ENCODE assay signal across 29 cellular contexts in genomic region chr9:113952651-113953050, GRCh38.
A peak's percentile ranks its signal among the peaks of the same experiment; 100 is the strongest.
DNase-seq lines count a peak whose midpoint lies in the region; ATAC-seq, FAIRE-seq and TF ChIP-seq lines count a peak whose summit lies in the region.
"Had no signal": no experiment of that assay in that cellular context is flagged by ENCODE, and none has a peak within 500 bp of the region (broad histone marks: within the 10 kb centered on the region; RNA-seq: fewer than 3 reads in every experiment).

No MANE protein-coding gene starts in this region.

- H2AFZ ChIP-seq in endothelial cell of umbilical vein (ENCODE audit: low read depth, low read length), result no peak overlapping the region

- no peaks in the 10 kb centered on the region for H3K27me3 ChIP-seq in endothelial cell of umbilical vein (ENCODE audit: control insufficient read depth in 2 of 2, insufficient read depth in 2 of 2, low read length in 2 of 2)
- H3K27me3 ChIP-seq: BE2C, MG63 had no signal

- H3K27ac Mint-ChIP-seq in HFFc6 (peak overlapping the region; percentile 48), nephron (peak overlapping the region in 2 of 3 experiments; percentile 87 to 95)
- H3K27ac Mint-ChIP-seq: CD4-positive, alpha-beta memory T cell had no signal

- peak overlapping the region; percentile 83 for H3K9ac ChIP-seq in endothelial cell of umbilical vein (replicated peaks; ENCODE audit: extremely low read depth, insufficient read depth, low read length)
- H3K9ac ChIP-seq: SK-N-SH had no signal

- H3K9me1 ChIP-seq in endothelial cell of umbilical vein (replicated peaks; ENCODE audit: control insufficient read depth, extremely low read depth, insufficient read depth, low read length), result no peaks in the 10 kb centered on the region

- TF ChIP-seq POLR2A in endothelial cell of umbilical vein (IDR thresholded peaks at IDR 0.05; ENCODE audit: low read depth, low read length), result no peak

- H3K4me1 Mint-ChIP-seq in HFFc6 (ENCODE audit: low read depth) (peaks cover 61% of the 10 kb centered on the region), nephron (peaks cover 52% of the 10 kb centered on the region)
- H3K4me1 Mint-ChIP-seq: CD4-positive, alpha-beta memory T cell had no signal

- intact Hi-C loops in endothelial cell of umbilical vein (cut with micrococcal nuclease), result loop anchor here (1.0 kb wide), 3 partner anchors 22 to 76 kb away; partner anchors contain the start of gene ZNF618

- no TSS peak for BruUV-seq in endothelial cell of umbilical vein (replicated peaks; lab: Mats Ljungman, UMichigan)

- CTCF ChIA-PET in endothelial cell of umbilical vein (lab: Charles Lee), result interaction anchor here (0.9 kb wide), 1 partner anchor 10 kb away, joined by 4 read pairs; no protein-coding TSS in a partner anchor

- H3K27me3 Mint-ChIP-seq in HFFc6 (ENCODE audit: insufficient read depth), result no peaks in the 10 kb centered on the region
- no peaks in the 10 kb centered on the region for H3K27me3 Mint-ChIP-seq in nephron (ENCODE audit: low read depth)

- peaks cover 73% of the 10 kb centered on the region for H3K79me2 ChIP-seq in endothelial cell of umbilical vein (ENCODE audit: control insufficient read depth, insufficient read depth, low read length)

- dilution Hi-C loops in endothelial cell of umbilical vein (cut with MboI; ENCODE audit: extremely low pct_ligation_motif_present, low sequenced_read_pairs), result no loop called here

- H3K4me3 ChIP-seq in AG10803 (ENCODE audit: low read length) (no peak overlapping the region), endothelial cell of umbilical vein (replicated peaks in 1 of 3; ENCODE audit: insufficient read depth in 1 of 3, low read depth in 1 of 3, low read length in 3 of 3) (no peak overlapping the region)
- H3K4me3 ChIP-seq: MG63 had no signal

- ATAC-seq in GM18861 (IDR thresholded peaks at IDR 0.05; ENCODE audit: unreplicated experiment), result no peak

- peak overlapping the region; percentile 71 for H3K4me2 ChIP-seq in endothelial cell of umbilical vein (ENCODE audit: insufficient read depth, low read length)
- H3K4me2 ChIP-seq: SK-N-SH had no signal

- H4K20me1 ChIP-seq in endothelial cell of umbilical vein (replicated peaks; ENCODE audit: control insufficient read depth, extremely low read depth, insufficient read depth, low read length), result no peaks in the 10 kb centered on the region

- H3K4me1 ChIP-seq in endothelial cell of umbilical vein (ENCODE audit: control insufficient read depth, extremely low read depth, insufficient read depth, low read length), result peaks cover 57% of the 10 kb centered on the region

- H3K4me3 Mint-ChIP-seq in HFFc6 (no peak overlapping the region), nephron (no peak overlapping the region)
- H3K4me3 Mint-ChIP-seq: CD4-positive, alpha-beta memory T cell had no signal

- FAIRE-seq in endothelial cell of umbilical vein (lab: Jason Lieb, UNC), result no peak
- FAIRE-seq: GM12892, GM19239, HTR-8/SVneo, RCC 7860 had no signal

- H3K36me3 Mint-ChIP-seq in HFFc6 (ENCODE audit: low read depth) (no peaks in the 10 kb centered on the region), nephron (ENCODE audit: low read depth) (peaks cover 9% of the 10 kb centered on the region)
- H3K36me3 Mint-ChIP-seq: CD4-positive, alpha-beta memory T cell had no signal

- H3K36me3 ChIP-seq in endothelial cell of umbilical vein (ENCODE audit: control insufficient read depth in 2 of 2, extremely low read depth in 1 of 2, insufficient read depth in 2 of 2, low read length in 2 of 2), result no peaks in the 10 kb centered on the region
- H3K36me3 ChIP-seq: BE2C, MG63 had no signal

- no peaks in the 10 kb centered on the region for H3K9me3 ChIP-seq in endothelial cell of umbilical vein (replicated peaks; ENCODE audit: control insufficient read depth, insufficient read depth, low read length)
- H3K9me3 ChIP-seq: BE2C, Caco-2, MG63, SK-N-SH had no signal

- POLR2A ChIA-PET in endothelial cell of umbilical vein (lab: Charles Lee), result no interaction called here

- no peaks in the 10 kb centered on the region for H3K9me3 Mint-ChIP-seq in HFFc6
- no peaks in the 10 kb centered on the region for H3K9me3 Mint-ChIP-seq in nephron
- H3K9me3 Mint-ChIP-seq: CD4-positive, alpha-beta memory T cell had no signal

- no peak for TF ChIP-seq CTCF in AG10803 (conservative IDR thresholded peaks at IDR 0.05; ENCODE audit: low read length)
- TF ChIP-seq CTCF in HFFc6 (IDR thresholded peaks at IDR 0.05), result no peak
- TF ChIP-seq CTCF in endothelial cell of umbilical vein (IDR thresholded peaks at IDR 0.05; ENCODE audit: extremely low read depth in 1 of 2, insufficient read depth in 1 of 2, low read depth in 1 of 2, low read length in 2 of 2), result no peak
- no peak for TF ChIP-seq CTCF in nephron (IDR thresholded peaks at IDR 0.05; ENCODE audit: unreplicated experiment in 3 of 3)

- peak; percentile 36 for DNase-seq in AG10803 (ENCODE audit: low read depth)
- DNase-seq in HFFc6, result no peak
- no peak for DNase-seq in endothelial cell of umbilical vein (ENCODE audit: low read depth, low spot score)
- no peak for DNase-seq in COLO668 (lab: John Stamatoyannopoulos, UW; ENCODE audit: unreplicated experiment)
- DNase-seq in C1 segment of cervical spinal cord (lab: John Stamatoyannopoulos, UW), result no peak
- no peak for DNase-seq in NCI-H2227 treated with DMSO at 0.1 percent for 48 hours (lab: John Stamatoyannopoulos, UW)
- DNase-seq: BE2C; Caco-2; CD4-positive, alpha-beta memory T cell; DMS79; GF-D8; H7; KG1; MG63; NCI-H1105 treated with DMSO at 0.1 percent for 48 hours; NCI-H146; NCI-H1930; NCI-H2107; NCI-H446; NCI-H524 treated with DMSO at 0.1 percent for 48 hours; NCI-H774; SK-N-SH had no signal

- peak overlapping the region; percentile 98 for H3K27ac ChIP-seq in endothelial cell of umbilical vein (ENCODE audit: insufficient read depth, low read depth, low read length)
- H3K27ac ChIP-seq: 22Rv1 had no signal

TF ChIP-seq in endothelial cell of umbilical vein, 7 proteins besides CTCF, POLR2A, EP300 and RAD21:
- TF ChIP-seq POLR2AphosphoS5 (IDR thresholded peaks at IDR 0.05; ENCODE audit: insufficient read depth, low read depth, low read length) (no peak), EZH2 (IDR thresholded peaks at IDR 0.05; ENCODE audit: borderline replicate concordance, low read depth, low read length, severe bottlenecking) (no peak), GATA2 (IDR thresholded peaks at IDR 0.05; ENCODE audit: insufficient read depth, insufficient read length, low read depth, low read length) (no peak), JUN (IDR thresholded peaks at IDR 0.05; ENCODE audit: borderline replicate concordance, insufficient read depth, insufficient read length, low read depth) (no peak), MYC (IDR thresholded peaks at IDR 0.05; ENCODE audit: low read depth, low read length) (no peak), FOS (IDR thresholded peaks at IDR 0.05; ENCODE audit: borderline replicate concordance, insufficient read depth, low read length) (no peak)
- TF ChIP-seq, protein P1, sequence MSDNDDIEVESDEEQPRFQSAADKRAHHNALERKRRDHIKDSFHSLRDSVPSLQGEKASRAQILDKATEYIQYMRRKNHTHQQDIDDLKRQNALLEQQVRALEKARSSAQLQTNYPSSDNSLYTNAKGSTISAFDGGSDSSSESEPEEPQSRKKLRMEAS (IDR thresholded peaks at IDR 0.05; ENCODE audit: insufficient read depth, insufficient read length), result no peak
